8 cellular contexts compared by ENCODE assay signal in genomic region chr3:156151824-156152428, GRCh38. TPM values are rescaled to one million over a fixed set of nuclear protein-coding genes. Genes with fewer than 3 reads are reported as not detected.
DNase-seq lines count a peak whose midpoint lies in the region; ATAC-seq and TF ChIP-seq lines count a peak whose summit lies in the region.

No MANE protein-coding gene starts in this region.

- H4K12ac ChIP-seq in trophoblast cell (ENCODE audit: low read depth, low read length), result peak overlapping the region; percentile 36

- no CpG with 5 or more reads among the region's 10 CpGs for WGBS in trophoblast cell (ENCODE audit: extremely low coverage, insufficient coverage, insufficient read length)

- no peak overlapping the region for H3K23ac ChIP-seq in trophoblast cell (ENCODE audit: low read length)

- H3K9me3 Mint-ChIP-seq in activated T-helper 2 cell treated with anti-CD3 and anti-CD28 coated beads, Interferon-gamma antibody, Interleukin-2, Interleukin-4, amounts not matched to agents 10 μg/mL and 5 μg/mL and 100 μg/mL, durations not matched to agents 14 hours and 24 hours and 36 hours, result no peaks in the 10 kb centered on the region

- H3K36me3 Mint-ChIP-seq in activated T-helper 2 cell treated with anti-CD3 and anti-CD28 coated beads, Interferon-gamma antibody, Interleukin-2, Interleukin-4, amounts not matched to agents 10 μg/mL and 5 μg/mL and 100 μg/mL, durations not matched to agents 14 hours and 24 hours and 36 hours (ENCODE audit: low read depth), result no peaks in the 10 kb centered on the region

- no peak overlapping the region for H3K14ac ChIP-seq in trophoblast cell (ENCODE audit: low read length)

- H3K4me1 ChIP-seq in Panc1 (ENCODE audit: control insufficient read depth, insufficient read depth, low read length) (no peaks in the 10 kb centered on the region), trophoblast cell (ENCODE audit: control insufficient read depth in 1 of 2, insufficient read depth in 2 of 2, low read length in 2 of 2) (no peaks in the 10 kb centered on the region), vagina (peaks cover 25% of the 10 kb centered on the region)

- no peak overlapping the region for H3K18ac ChIP-seq in trophoblast cell (ENCODE audit: low read length)

- peaks cover 4% of the 10 kb centered on the region for H3K4me1 Mint-ChIP-seq in activated T-helper 2 cell treated with anti-CD3 and anti-CD28 coated beads, Interferon-gamma antibody, Interleukin-2, Interleukin-4, amounts not matched to agents 10 μg/mL and 5 μg/mL and 100 μg/mL, durations not matched to agents 14 hours and 24 hours and 36 hours (ENCODE audit: low read depth)

- H3K9ac ChIP-seq in trophoblast cell (ENCODE audit: low read length), result no peak overlapping the region

- H3K4me3 ChIP-seq in Panc1 (ENCODE audit: low read depth in 2 of 2, low read length in 2 of 2) (no peak overlapping the region), trophoblast cell (ENCODE audit: low read depth, low read length) (no peak overlapping the region), vagina (no peak overlapping the region)

- no peak overlapping the region for H3K4me3 Mint-ChIP-seq in activated T-helper 2 cell treated with anti-CD3 and anti-CD28 coated beads, Interferon-gamma antibody, Interleukin-2, Interleukin-4, amounts not matched to agents 10 μg/mL and 5 μg/mL and 100 μg/mL, durations not matched to agents 14 hours and 24 hours and 36 hours (ENCODE audit: low read depth)

- no peak overlapping the region for H2BK120ac ChIP-seq in trophoblast cell (ENCODE audit: insufficient read depth, low read length, poor library complexity)

- H3K4me2 ChIP-seq in trophoblast cell (ENCODE audit: low read length), result no peak overlapping the region

- no peaks in the 10 kb centered on the region for H3K79me2 ChIP-seq in trophoblast cell (ENCODE audit: control insufficient read depth, insufficient read depth, low read length, poor library complexity)

- no peak overlapping the region for H2AK5ac ChIP-seq in trophoblast cell (ENCODE audit: low read length)

- H3K27ac Mint-ChIP-seq in activated T-helper 2 cell treated with anti-CD3 and anti-CD28 coated beads, Interferon-gamma antibody, Interleukin-2, Interleukin-4, amounts not matched to agents 10 μg/mL and 5 μg/mL and 100 μg/mL, durations not matched to agents 14 hours and 24 hours and 36 hours, result no peak overlapping the region

- in situ Hi-C loops in KBM-7 (cut with MboI; ENCODE audit: low pct_unique_long_range_greater_than_20kb, low sequenced_read_pairs), result no loop called here
- in situ Hi-C loops in Panc1 (cut with HindIII; ENCODE audit: low pct_unique_long_range_greater_than_20kb, low sequenced_read_pairs), result no loop called here

- no TSS peak for BruUV-seq in Panc1 (replicated peaks; lab: Mats Ljungman, UMichigan)

- no peak for TF ChIP-seq POLR2A in vagina (IDR thresholded peaks at IDR 0.05)

- TF ChIP-seq CTCF in Panc1 (IDR thresholded peaks at IDR 0.05) (peak; percentile 92), vagina (IDR thresholded peaks at IDR 0.05) (peak in 2 of 3 experiments; percentile 25 to 35)

- H3K27ac ChIP-seq in Panc1 (ENCODE audit: low read length), result no peak overlapping the region
- no peak overlapping the region for H3K27ac ChIP-seq in trophoblast cell (ENCODE audit: low read depth, low read length)
- H3K27ac ChIP-seq in vagina, result no peak overlapping the region

- DNase-seq in Ammon's horn (ENCODE audit: low spot score) (peak; percentile 83), KBM-7 (peak; percentile 62), Panc1 (ENCODE audit: low read depth, low spot score) (peak; percentile 28), germinal center (ENCODE audit: low spot score) (peak; percentile 21), trophoblast cell (peak; percentile 57 to 70), vagina (ENCODE audit: extremely low spot score in 2 of 2) (no peak)
- DNase-seq in activated T-helper 2 cell treated with anti-CD3 and anti-CD28 coated beads, Interferon-gamma antibody, Interleukin-2, Interleukin-4, amounts not matched to agents 10 μg/mL and 5 μg/mL and 100 μg/mL, durations not matched to agents 14 hours and 24 hours and 36 hours (ENCODE audit: low spot score), result peak; percentile 18

- ATAC-seq in GM18909 (IDR thresholded peaks at IDR 0.05; ENCODE audit: poor library complexity, unreplicated experiment) (peak; percentile 57), Panc1 (peak; percentile 85)

- intact Hi-C loops in Panc1 (cut with micrococcal nuclease; ENCODE audit: unreplicated experiment) (loop anchor here (1.0 to 10.0 kb wide), 2 partner anchors 230 to 983 kb away; no protein-coding TSS in a partner anchor), vagina (cut with DNase I) (loop anchor here (10.0 kb wide), 1 partner anchor 363 kb away; no protein-coding TSS in a partner anchor)
- intact Hi-C loops in activated T-helper 2 cell treated with anti-CD3 and anti-CD28 coated beads, Interferon-gamma antibody, Interleukin-2, Interleukin-4, amounts not matched to agents 10 μg/mL and 5 μg/mL and 100 μg/mL, durations not matched to agents 14 hours and 24 hours and 36 hours (cut with micrococcal nuclease), result loop anchor here (2.0 to 10.0 kb wide), 4 partner anchors 231 to 985 kb away; no protein-coding TSS in a partner anchor

- H3K9me3 ChIP-seq in Panc1 (ENCODE audit: control insufficient read depth, insufficient read depth, low read depth, low read length) (no peaks in the 10 kb centered on the region), trophoblast cell (ENCODE audit: insufficient read depth, low read depth, low read length) (no peaks in the 10 kb centered on the region), vagina (no peaks in the 10 kb centered on the region)

- H2AFZ ChIP-seq in trophoblast cell (ENCODE audit: insufficient read depth, low read length, poor library complexity), result no peak overlapping the region

- H4K91ac ChIP-seq in trophoblast cell (ENCODE audit: low read depth, low read length), result no peak overlapping the region

- peak overlapping the region; percentile 2 for H4K8ac ChIP-seq in trophoblast cell (ENCODE audit: low read depth, low read length)

- H2BK12ac ChIP-seq in trophoblast cell (ENCODE audit: low read length), result no peak overlapping the region

- no peaks in the 10 kb centered on the region for H3K36me3 ChIP-seq in Panc1 (ENCODE audit: control insufficient read depth, insufficient read depth, low read length)
- H3K36me3 ChIP-seq in trophoblast cell (ENCODE audit: control insufficient read depth in 1 of 2, insufficient read depth in 2 of 2, low read length in 2 of 2), result no peaks in the 10 kb centered on the region
- H3K36me3 ChIP-seq in vagina, result no peaks in the 10 kb centered on the region

- no peaks in the 10 kb centered on the region for H3K27me3 ChIP-seq in Panc1 (ENCODE audit: control insufficient read depth, insufficient read depth, low read length)
- no peaks in the 10 kb centered on the region for H3K27me3 ChIP-seq in trophoblast cell (ENCODE audit: insufficient read depth, low read length)
- H3K27me3 ChIP-seq in vagina, result no peaks in the 10 kb centered on the region

- no peak overlapping the region for H3K4ac ChIP-seq in trophoblast cell (ENCODE audit: low read depth, low read length)

- peaks cover 22% of the 10 kb centered on the region for H3K27me3 Mint-ChIP-seq in activated T-helper 2 cell treated with anti-CD3 and anti-CD28 coated beads, Interferon-gamma antibody, Interleukin-2, Interleukin-4, amounts not matched to agents 10 μg/mL and 5 μg/mL and 100 μg/mL, durations not matched to agents 14 hours and 24 hours and 36 hours (ENCODE audit: low read depth)

- no peaks in the 10 kb centered on the region for H3K79me1 ChIP-seq in trophoblast cell (ENCODE audit: low read length)

- POLR2A ChIA-PET in Panc1 (lab: Charles Lee), result no interaction called here

- H2BK5ac ChIP-seq in trophoblast cell (ENCODE audit: low read depth, low read length, poor library complexity), result no peak overlapping the region

- CTCF ChIA-PET in Panc1 (lab: Charles Lee), result interaction anchor here (1.0 to 3.9 kb wide), 4 partner anchors 9 to 358 kb away, joined by 4 to 14 read pairs (median 4); no protein-coding TSS in a partner anchor

RNA-seq across cellular contexts. Expression of gene KCNAB1, which starts 31.5 kb away (rescaled TPM):
- total RNA-seq in Panc1 (2021; ENCODE audit: unreplicated experiment), result not detected
- polyA plus RNA-seq in Panc1 (2012; ENCODE audit: insufficient read length), result not detected
- total RNA-seq in activated T-helper 2 cell treated with anti-CD3 and anti-CD28 coated beads, Interferon-gamma antibody, Interleukin-2, Interleukin-4, amounts not matched to agents 10 μg/mL and 5 μg/mL and 100 μg/mL, durations not matched to agents 14 hours and 24 hours and 36 hours, result not detected in 2 replicates
- polyA plus RNA-seq in trophoblast cell (2013), result 0.25 and 0.33 TPM in 2 replicates
- 3.9 TPM for total RNA-seq in vagina

Comparison
In these comparisons a context has a peak if more than half of its experiments do, and no peak if none do; other contexts are left out.
1. DNase-seq: peak in Ammon's horn (single experiment), KBM-7 (single experiment), Panc1 (single experiment), activated T-helper 2 cell treated with anti-CD3 and anti-CD28 coated beads, Interferon-gamma antibody, Interleukin-2, Interleukin-4, amounts not matched to agents 10 μg/mL and 5 μg/mL and 100 μg/mL, durations not matched to agents 14 hours and 24 hours and 36 hours (single experiment), germinal center (single experiment) and trophoblast cell (2 of 2); none in vagina (0 of 2).